In the genomic region with DNA sequence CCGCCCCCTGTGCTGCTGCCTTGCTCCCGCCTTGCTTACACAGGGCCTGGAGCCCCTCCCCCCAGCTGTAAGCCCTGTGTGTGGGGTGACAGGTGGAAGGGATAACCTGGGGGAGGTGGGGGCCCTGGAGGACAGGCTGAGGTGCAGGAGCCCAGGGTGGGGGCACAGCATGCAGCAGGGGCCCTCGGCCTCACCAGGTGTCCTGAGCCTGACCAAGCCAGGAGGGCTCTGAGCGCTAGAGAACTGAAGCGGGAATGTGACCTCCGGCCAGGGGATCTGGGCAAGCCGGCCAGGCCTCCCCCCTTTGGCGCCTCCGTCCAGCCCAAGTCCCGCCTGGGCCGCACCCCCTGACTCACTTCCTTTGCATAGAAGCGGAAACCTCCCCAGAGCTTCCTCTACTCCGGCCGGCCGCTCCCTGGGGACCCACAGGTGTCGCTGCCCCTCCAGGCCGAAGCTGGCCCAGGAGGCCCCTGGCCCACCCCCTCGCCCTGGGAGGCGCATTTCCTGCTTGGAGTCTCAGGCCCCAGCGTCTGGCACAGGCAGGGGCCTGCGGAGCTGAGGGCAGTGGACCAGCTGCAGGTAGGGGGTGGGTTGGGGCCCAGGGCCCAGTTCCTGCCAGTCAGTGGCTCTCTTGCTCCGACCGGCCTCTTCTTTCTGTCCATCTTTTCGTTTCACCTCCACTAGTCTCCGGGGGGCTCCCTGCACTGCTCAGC, we compare ENCODE assay signal across 8 cellular contexts. TPM values are rescaled to one million over a fixed set of nuclear protein-coding genes. Genes with fewer than 3 reads are reported as not detected.
A peak's percentile ranks its signal among the peaks of the same experiment; 100 is the strongest.
DNase-seq lines count a peak whose midpoint lies in the region; ATAC-seq, FAIRE-seq and TF ChIP-seq lines count a peak whose summit lies in the region.

Gene TOR4A (plus strand): TSS at position 398 of the 713 bp plus-strand sequence. CDS start 964 bp downstream, outside the sequence.

- peak within 1 kb of the TSS; percentile 17 for H2AFZ ChIP-seq in ACC112 (ENCODE audit: low read length, unreplicated experiment)

- ATAC-seq in GM18498 (IDR thresholded peaks at IDR 0.05; ENCODE audit: unreplicated experiment) (peak; percentile 74), HG02938 (IDR thresholded peaks at IDR 0.05; ENCODE audit: unreplicated experiment) (peak; percentile 64)

- H3K36me3 ChIP-seq in ACC112 (ENCODE audit: insufficient read depth, low read length) (peaks cover 10% of the 10 kb centered on the region; the same call in 1 of the 2 replicates), bronchial epithelial cell (ENCODE audit: control insufficient read depth, insufficient read depth, low read length) (peaks cover 22% of the 10 kb centered on the region), spleen (peaks cover 0 to 56% (median 29%) of the 10 kb centered on the region in 6 donors)

- H3K9me3 ChIP-seq in spleen: no peaks in the 10 kb centered on the region

- intact Hi-C loops in spleen (cut with DNase I; ENCODE audit: low total_unique reads): no loop called here

- H3K4me3 ChIP-seq in ACC112 (ENCODE audit: low read depth, low read length) (peak within 1 kb of the TSS; percentile 91), bronchial epithelial cell (ENCODE audit: low read depth, low read length) (peak within 1 kb of the TSS; percentile 82), spleen (peak within 1 kb of the TSS; percentile 54 to 91 (median 66))

- 0 to 4% (median 3%) methylated on average over 14 to 25 of the region's 25 CpGs for WGBS in spleen, 5 donors

- TF ChIP-seq CTCF in bronchial epithelial cell (IDR thresholded peaks at IDR 0.05; ENCODE audit: insufficient read depth, low read length, severe bottlenecking): peak; percentile 45
- peak in 8 of 11 experiments; percentile 19 to 57 (median 37) for TF ChIP-seq CTCF in spleen (IDR thresholded peaks at IDR 0.05 in 8 of 11, conservative IDR thresholded peaks at IDR 0.05 in 3 of 11)

- H3K27me3 ChIP-seq in ACC112 (ENCODE audit: insufficient read depth, low read length) (no peaks in the 10 kb centered on the region), bronchial epithelial cell (ENCODE audit: control insufficient read depth, insufficient read depth, low read length) (no peaks in the 10 kb centered on the region), spleen (replicated peaks in 1 of 7) (no peaks in the 10 kb centered on the region)

- FAIRE-seq in bronchial epithelial cell (lab: Jason Lieb, UNC): no peak

- H3K27ac ChIP-seq in ACC112 (ENCODE audit: low read depth, low read length) (peak within 1 kb of the TSS; percentile 72), spleen (peak within 1 kb of the TSS; percentile 84 to 95 (median 92))

- peak; percentile 69 for DNase-seq in bronchial epithelial cell (ENCODE audit: low read depth)
- peak; percentile 89 for DNase-seq in iris pigment epithelial cell (ENCODE audit: low read depth)
- peak; percentile 96 for DNase-seq in spleen
- no peak for DNase-seq in NCI-H2227 (lab: John Stamatoyannopoulos, UW; ENCODE audit: unreplicated experiment)

- TF ChIP-seq POLR2A in spleen (IDR thresholded peaks at IDR 0.05): peak in 1 of 3 donors; percentile 31

- H3K79me2 ChIP-seq in ACC112 (ENCODE audit: control insufficient read depth, insufficient read depth, low read length, unreplicated experiment): peaks cover 6% of the 10 kb centered on the region

- H3K4me1 ChIP-seq in ACC112 (ENCODE audit: control insufficient read depth, insufficient read depth, low read length, unreplicated experiment) (peaks cover 24% of the 10 kb centered on the region), spleen (peaks cover 8 to 94% (median 73%) of the 10 kb centered on the region in 6 donors)

TF ChIP-seq in PFSK-1, 5 proteins besides CTCF, POLR2A, EP300 and RAD21:
- TF ChIP-seq, protein P1, sequence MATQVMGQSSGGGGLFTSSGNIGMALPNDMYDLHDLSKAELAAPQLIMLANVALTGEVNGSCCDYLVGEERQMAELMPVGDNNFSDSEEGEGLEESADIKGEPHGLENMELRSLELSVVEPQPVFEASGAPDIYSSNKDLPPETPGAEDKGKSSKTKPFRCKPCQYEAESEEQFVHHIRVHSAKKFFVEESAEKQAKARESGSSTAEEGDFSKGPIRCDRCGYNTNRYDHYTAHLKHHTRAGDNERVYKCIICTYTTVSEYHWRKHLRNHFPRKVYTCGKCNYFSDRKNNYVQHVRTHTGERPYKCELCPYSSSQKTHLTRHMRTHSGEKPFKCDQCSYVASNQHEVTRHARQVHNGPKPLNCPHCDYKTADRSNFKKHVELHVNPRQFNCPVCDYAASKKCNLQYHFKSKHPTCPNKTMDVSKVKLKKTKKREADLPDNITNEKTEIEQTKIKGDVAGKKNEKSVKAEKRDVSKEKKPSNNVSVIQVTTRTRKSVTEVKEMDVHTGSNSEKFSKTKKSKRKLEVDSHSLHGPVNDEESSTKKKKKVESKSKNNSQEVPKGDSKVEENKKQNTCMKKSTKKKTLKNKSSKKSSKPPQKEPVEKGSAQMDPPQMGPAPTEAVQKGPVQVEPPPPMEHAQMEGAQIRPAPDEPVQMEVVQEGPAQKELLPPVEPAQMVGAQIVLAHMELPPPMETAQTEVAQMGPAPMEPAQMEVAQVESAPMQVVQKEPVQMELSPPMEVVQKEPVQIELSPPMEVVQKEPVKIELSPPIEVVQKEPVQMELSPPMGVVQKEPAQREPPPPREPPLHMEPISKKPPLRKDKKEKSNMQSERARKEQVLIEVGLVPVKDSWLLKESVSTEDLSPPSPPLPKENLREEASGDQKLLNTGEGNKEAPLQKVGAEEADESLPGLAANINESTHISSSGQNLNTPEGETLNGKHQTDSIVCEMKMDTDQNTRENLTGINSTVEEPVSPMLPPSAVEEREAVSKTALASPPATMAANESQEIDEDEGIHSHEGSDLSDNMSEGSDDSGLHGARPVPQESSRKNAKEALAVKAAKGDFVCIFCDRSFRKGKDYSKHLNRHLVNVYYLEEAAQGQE (IDR thresholded peaks at IDR 0.05; ENCODE audit: insufficient read depth in 1 of 2, low read depth in 2 of 2, low read length in 2 of 2): no peak
- TF ChIP-seq POLR2AphosphoS5 (IDR thresholded peaks at IDR 0.05; ENCODE audit: low read depth, low read length): 0 out of 2 replicates have a peak, but pooled peaks have one; percentile 51

RNA-seq across cellular contexts. Expression of gene TOR4A, which starts in this region (rescaled TPM):
- 2.2 TPM for polyA plus RNA-seq in PFSK-1 (2012; ENCODE audit: insufficient read length, low read depth)
- total RNA-seq in bronchial epithelial cell (18.7 and 25.0 TPM in 2 replicates), spleen (10 to 100 TPM; 23.1 to 39.9 (median 29.4) TPM)
- polyA plus RNA-seq in spleen: 10 to 100 TPM in 1 of 3 donors, 1 to 10 TPM in 2; 3.2 to 10.8 (median 5.1) TPM
